Comparison of ENCODE assay signal across 1 cellular context in the genomic region with DNA sequence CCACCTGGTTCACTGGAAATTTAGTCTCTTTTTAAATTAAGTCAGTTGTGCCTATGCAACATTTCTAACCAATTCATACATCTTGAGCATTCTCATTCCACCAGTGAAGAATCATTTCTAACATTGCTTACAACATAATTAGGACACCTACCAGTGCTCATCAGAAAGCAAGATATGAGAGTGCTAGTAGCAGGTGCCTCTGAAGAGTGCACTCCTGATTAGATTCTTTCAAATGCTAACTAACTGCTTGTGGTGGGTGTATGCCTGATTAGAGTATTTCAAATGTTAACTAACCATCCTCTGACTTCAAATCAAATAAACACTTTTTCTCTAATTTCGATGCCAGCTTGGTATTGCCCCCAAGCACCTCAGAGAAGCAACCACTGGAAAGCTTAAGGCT.
TF ChIP-seq lines count a peak whose summit lies in the region.

No MANE protein-coding gene starts in this region.

TF ChIP-seq in H1, 55 proteins besides CTCF, POLR2A, EP300 and RAD21:
- TF ChIP-seq JUND (IDR thresholded peaks at IDR 0.05; ENCODE audit: low read length) (no peak), TCF12 (IDR thresholded peaks at IDR 0.05; ENCODE audit: low read depth, low read length) (no peak), HDAC2 (IDR thresholded peaks at IDR 0.05; ENCODE audit: borderline replicate concordance in 1 of 2, low read depth in 2 of 2, low read length in 2 of 2) (no peak), RNF2 (IDR thresholded peaks at IDR 0.05; ENCODE audit: borderline replicate concordance, low read depth, low read length, missing control alignments, poor library complexity, severe bottlenecking) (no peak), EZH2 (IDR thresholded peaks at IDR 0.05; ENCODE audit: low read depth, low read length, severe bottlenecking) (no peak), TAF7 (optimal IDR thresholded peaks at IDR 0.05; ENCODE audit: borderline replicate concordance, low read depth, low read length) (no peak), SIN3A (conservative IDR thresholded peaks at IDR 0.05 in 1 of 2, IDR thresholded peaks at IDR 0.05 in 1 of 2; ENCODE audit: low read depth in 1 of 2, low read length in 2 of 2) (no peak), NRF1 (IDR thresholded peaks at IDR 0.05; ENCODE audit: low read depth, low read length) (no peak), SP4 (IDR thresholded peaks at IDR 0.05; ENCODE audit: low read length) (no peak), SP1 (IDR thresholded peaks at IDR 0.05; ENCODE audit: low read depth, low read length) (no peak), CTBP2 (IDR thresholded peaks at IDR 0.05; ENCODE audit: borderline replicate concordance, insufficient read depth, insufficient read length, low read length) (no peak), SIX5 (IDR thresholded peaks at IDR 0.05; ENCODE audit: low read depth, low read length) (no peak), ASH2L (IDR thresholded peaks at IDR 0.05; ENCODE audit: low read length) (no peak)
- TF ChIP-seq, protein P1, sequence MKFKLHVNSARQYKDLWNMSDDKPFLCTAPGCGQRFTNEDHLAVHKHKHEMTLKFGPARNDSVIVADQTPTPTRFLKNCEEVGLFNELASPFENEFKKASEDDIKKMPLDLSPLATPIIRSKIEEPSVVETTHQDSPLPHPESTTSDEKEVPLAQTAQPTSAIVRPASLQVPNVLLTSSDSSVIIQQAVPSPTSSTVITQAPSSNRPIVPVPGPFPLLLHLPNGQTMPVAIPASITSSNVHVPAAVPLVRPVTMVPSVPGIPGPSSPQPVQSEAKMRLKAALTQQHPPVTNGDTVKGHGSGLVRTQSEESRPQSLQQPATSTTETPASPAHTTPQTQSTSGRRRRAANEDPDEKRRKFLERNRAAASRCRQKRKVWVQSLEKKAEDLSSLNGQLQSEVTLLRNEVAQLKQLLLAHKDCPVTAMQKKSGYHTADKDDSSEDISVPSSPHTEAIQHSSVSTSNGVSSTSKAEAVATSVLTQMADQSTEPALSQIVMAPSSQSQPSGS (IDR thresholded peaks at IDR 0.05; ENCODE audit: low read length), result no peak
- TF ChIP-seq, protein P2, sequence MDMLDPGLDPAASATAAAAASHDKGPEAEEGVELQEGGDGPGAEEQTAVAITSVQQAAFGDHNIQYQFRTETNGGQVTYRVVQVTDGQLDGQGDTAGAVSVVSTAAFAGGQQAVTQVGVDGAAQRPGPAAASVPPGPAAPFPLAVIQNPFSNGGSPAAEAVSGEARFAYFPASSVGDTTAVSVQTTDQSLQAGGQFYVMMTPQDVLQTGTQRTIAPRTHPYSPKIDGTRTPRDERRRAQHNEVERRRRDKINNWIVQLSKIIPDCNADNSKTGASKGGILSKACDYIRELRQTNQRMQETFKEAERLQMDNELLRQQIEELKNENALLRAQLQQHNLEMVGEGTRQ (IDR thresholded peaks at IDR 0.05; ENCODE audit: low read length), result no peak
